ENCODE assay signal across 2 cellular contexts in genomic region chr4:186831574-186831973, GRCh38.
TF ChIP-seq lines count a peak whose summit lies in the region.

No MANE protein-coding gene starts in this region.

TF ChIP-seq in HCT116, 20 proteins besides CTCF, POLR2A, EP300 and RAD21:
- TF ChIP-seq MAX (IDR thresholded peaks at IDR 0.05) (no peak), YY1 (IDR thresholded peaks at IDR 0.05; ENCODE audit: extremely low read depth, insufficient replicate concordance, low read depth, low read length) (peak; percentile 46), EZH2phosphoT487 (IDR thresholded peaks at IDR 0.05; ENCODE audit: borderline replicate concordance) (no peak), EGR1 (IDR thresholded peaks at IDR 0.05; ENCODE audit: low read depth) (no peak), ZNF274 (IDR thresholded peaks at IDR 0.05; ENCODE audit: low read depth, low read length) (no peak), SIN3A (IDR thresholded peaks at IDR 0.05; ENCODE audit: low read depth) (no peak), TCF7L2 (IDR thresholded peaks at IDR 0.05; ENCODE audit: borderline replicate concordance, extremely low read depth, insufficient read depth, insufficient read length) (peak; percentile 81)

TF ChIP-seq in IMR-90, 13 proteins besides CTCF, POLR2A, EP300 and RAD21:
- TF ChIP-seq CEBPB (IDR thresholded peaks at IDR 0.05; ENCODE audit: low read depth, low read length), result no peak
- TF ChIP-seq RCOR1 (IDR thresholded peaks at IDR 0.05; ENCODE audit: insufficient replicate concordance, low read length), result no peak
- TF ChIP-seq MAZ (IDR thresholded peaks at IDR 0.05; ENCODE audit: borderline replicate concordance, low read depth, low read length), result no peak
- TF ChIP-seq USF2 (IDR thresholded peaks at IDR 0.05; ENCODE audit: low read depth, low read length), result no peak
- no peak for TF ChIP-seq CHD1 (IDR thresholded peaks at IDR 0.05; ENCODE audit: low read depth, low read length)
- no peak for TF ChIP-seq FOS (IDR thresholded peaks at IDR 0.05; ENCODE audit: low read depth, low read length)
- no peak for TF ChIP-seq NFE2L2 (IDR thresholded peaks at IDR 0.05; ENCODE audit: low read depth, low read length)
- no peak for TF ChIP-seq MAFK (IDR thresholded peaks at IDR 0.05; ENCODE audit: low read depth, low read length)
- TF ChIP-seq ELK1 (IDR thresholded peaks at IDR 0.05; ENCODE audit: borderline replicate concordance, low read depth, low read length), result no peak
